Comparison of ENCODE assay signal across 9 cellular contexts in the genomic region with DNA sequence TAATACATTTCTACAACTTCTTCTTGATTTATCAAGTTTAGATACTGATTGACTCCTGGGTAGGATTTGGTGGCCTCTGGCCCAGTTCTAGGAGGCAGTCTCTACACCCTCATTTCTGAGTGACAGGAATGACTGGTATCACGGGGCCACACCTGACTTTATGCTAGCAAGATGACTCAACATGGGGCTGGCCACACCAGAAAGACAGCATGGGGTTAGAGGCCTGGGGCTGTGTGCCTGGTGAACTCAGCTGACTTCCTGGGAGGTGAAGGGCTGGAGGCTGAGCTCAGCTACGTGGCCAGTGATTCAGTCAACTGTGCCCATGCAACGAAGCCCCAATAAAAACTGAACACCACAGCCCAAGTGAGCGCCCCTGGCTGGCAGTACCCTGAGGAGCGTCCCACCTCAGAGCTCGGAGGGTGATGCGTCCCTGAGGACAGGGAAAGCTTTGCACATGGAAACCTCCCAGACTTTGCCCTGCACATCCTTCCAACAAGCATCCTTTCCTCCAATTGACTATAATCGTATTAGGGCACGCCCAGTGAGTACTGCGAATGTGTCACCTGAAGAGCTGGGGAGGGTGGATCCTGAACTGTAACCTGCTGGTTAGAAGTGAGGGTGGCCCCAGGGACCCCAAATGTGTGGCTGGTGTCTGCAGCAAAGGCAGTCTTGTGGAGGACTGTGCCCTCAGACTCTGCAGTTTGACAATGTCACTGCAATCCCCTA. TPM values are rescaled to one million over a fixed set of nuclear protein-coding genes. Genes with fewer than 3 reads are reported as not detected.
DNase-seq lines count a peak whose midpoint lies in the region; ATAC-seq, FAIRE-seq and TF ChIP-seq lines count a peak whose summit lies in the region.
"Had no signal": no experiment of that assay in that cellular context is flagged by ENCODE, and none has a peak within 500 bp of the region (broad histone marks: within the 10 kb centered on the region; RNA-seq: fewer than 3 reads in every experiment).

No MANE protein-coding gene starts in this region.

- H3K27ac ChIP-seq in Peyer's patch (peak overlapping the region in 2 of 4 donors; percentile 58 to 70), kidney (ENCODE audit: low read depth in 2 of 2, low read length in 2 of 2) (no peak overlapping the region), lower lobe of right lung (no peak overlapping the region)
- H3K27ac ChIP-seq: cardiac muscle cell had no signal

- H3K9me3 ChIP-seq in Peyer's patch, result no peaks in the 10 kb centered on the region
- H3K9me3 ChIP-seq in kidney (ENCODE audit: control insufficient read depth in 1 of 2, low read length in 2 of 2), result no peaks in the 10 kb centered on the region
- H3K9me3 ChIP-seq in lower lobe of right lung, result no peaks in the 10 kb centered on the region

- H3K36me3 ChIP-seq in Peyer's patch (peaks cover 0 to 54% (median 0%) of the 10 kb centered on the region in 3 donors), kidney (ENCODE audit: control insufficient read depth in 1 of 2, insufficient read depth in 2 of 2, low read length in 2 of 2) (peaks cover 8 to 23% of the 10 kb centered on the region in 2 donors), lower lobe of right lung (peaks cover 90% of the 10 kb centered on the region)

- no peaks in the 10 kb centered on the region for H3K4me1 ChIP-seq in Peyer's patch
- H3K4me1 ChIP-seq in kidney (ENCODE audit: control insufficient read depth in 1 of 2, insufficient read depth in 1 of 2, low read depth in 1 of 2, low read length in 2 of 2), result no peaks in the 10 kb centered on the region
- H3K4me1 ChIP-seq in lower lobe of right lung, result no peaks in the 10 kb centered on the region

- DNase-seq in H54 (ENCODE audit: insufficient read length, low spot score) (peak; percentile 94), Peyer's patch (peak in 2 of 3 donors; percentile 65 to 80), kidney (peak; percentile 66), NCI-H1694 (lab: John Stamatoyannopoulos, UW) (no peak), OCI-M2 (lab: John Stamatoyannopoulos, UW; ENCODE audit: unreplicated experiment) (no peak), lower lobe of right lung (no peak), SHP77 treated with DMSO at 0.1 percent for 48 hours (lab: John Stamatoyannopoulos, UW) (no peak)

- TF ChIP-seq CTCF in Peyer's patch (IDR thresholded peaks at IDR 0.05), result no peak
- no peak for TF ChIP-seq CTCF in kidney (IDR thresholded peaks at IDR 0.05; ENCODE audit: borderline replicate concordance, extremely low read depth, insufficient read depth)
- no peak for TF ChIP-seq CTCF in lower lobe of right lung (IDR thresholded peaks at IDR 0.05)

- ATAC-seq in GM18508 (IDR thresholded peaks at IDR 0.05; ENCODE audit: insufficient read depth, unreplicated experiment) (peak; percentile 76), lower lobe of right lung (no peak)

- H3K9ac ChIP-seq in kidney (ENCODE audit: low read length in 2 of 2), result no peak overlapping the region

- H3K27me3 ChIP-seq in Peyer's patch (no peaks in the 10 kb centered on the region), lower lobe of right lung (ENCODE audit: low read depth) (no peaks in the 10 kb centered on the region)
- H3K27me3 ChIP-seq: cardiac muscle cell had no signal

- intact Hi-C loops in kidney (cut with DNase I), result no loop called here
- intact Hi-C loops in lower lobe of right lung (cut with DNase I), result no loop called here

- no peak for FAIRE-seq in H54 (lab: Jason Lieb, UNC)
- FAIRE-seq in kidney (lab: Jason Lieb, UNC), result no peak

- TF ChIP-seq POLR2A in H54 (IDR thresholded peaks at IDR 0.05; ENCODE audit: low read depth, low read length), result no peak
- no peak for TF ChIP-seq POLR2A in Peyer's patch (IDR thresholded peaks at IDR 0.05)

- H3K4me3 ChIP-seq in Peyer's patch, result no peak overlapping the region
- H3K4me3 ChIP-seq in kidney (ENCODE audit: low read length in 2 of 2), result no peak overlapping the region
- no peak overlapping the region for H3K4me3 ChIP-seq in lower lobe of right lung
- H3K4me3 ChIP-seq: cardiac muscle cell had no signal

RNA-seq across cellular contexts. Expression of gene NIPA2, which starts 57.2 kb away (rescaled TPM):
- 10 to 100 TPM; 46.4 to 79.7 (median 65.7) TPM for total RNA-seq in Peyer's patch
- total RNA-seq in kidney, result 48.5 TPM
- polyA plus RNA-seq in kidney (ENCODE audit: insufficient read depth, low read depth, low replicate concordance), result 30.0 TPM
- total RNA-seq in lower lobe of right lung, result 43.6 TPM

Comparison
In these comparisons a context has a peak if more than half of its experiments do, and no peak if none do; other contexts are left out.
1. DNase-seq: peak in H54 (single experiment), Peyer's patch (2 of 3) and kidney (single experiment); none in NCI-H1694 (single experiment), OCI-M2 (single experiment), lower lobe of right lung (single experiment) and SHP77 treated with DMSO at 0.1 percent for 48 hours (single experiment).